In the genomic region with DNA sequence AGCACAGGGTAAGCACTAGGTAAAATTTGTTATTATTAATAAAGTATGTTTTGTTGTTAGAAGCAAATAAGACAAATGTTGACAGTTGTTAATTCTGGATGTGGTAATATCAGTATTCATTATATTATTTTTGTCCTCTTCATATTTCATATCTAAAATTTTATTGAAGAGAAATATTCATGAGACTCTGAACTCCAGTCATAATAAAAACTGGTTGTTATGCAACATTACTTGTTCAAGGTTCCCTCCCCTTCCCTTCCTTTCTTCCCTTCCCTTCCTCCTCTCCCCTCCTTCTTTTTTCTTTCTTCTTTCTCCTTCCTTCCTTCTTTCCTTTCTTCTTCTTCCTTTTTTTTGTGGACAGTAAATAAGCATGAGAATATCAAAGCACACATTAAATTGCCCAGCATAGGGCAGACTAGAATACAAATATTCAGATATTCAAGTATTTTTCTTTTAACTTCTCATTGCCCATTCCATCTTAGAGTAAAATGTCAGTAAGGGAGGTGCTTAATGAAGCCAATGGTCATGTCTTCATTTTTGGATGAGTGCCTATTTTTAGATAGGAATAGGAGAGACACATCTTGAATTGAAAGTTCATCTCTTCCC, we compare ENCODE assay signal across 30 cellular contexts.
"Had no signal": no experiment of that assay in that cellular context is flagged by ENCODE, and none has a peak within 500 bp of the region (broad histone marks: within the 10 kb centered on the region; RNA-seq: fewer than 3 reads in every experiment).

No MANE protein-coding gene starts in this region.

- H3K9ac ChIP-seq: parathyroid adenoma had no signal

- H3K36me3 ChIP-seq: ovary, spleen, suprapubic skin, tibial artery, transverse colon, upper lobe of right lung, vagina had no signal

- DNase-seq: naive thymus-derived CD8-positive, alpha-beta T cell; nephron progenitor cell; occipital lobe; ovary; posterior cingulate gyrus; psoas muscle; right cardiac atrium; spleen; stimulated activated CD4-positive, alpha-beta T cell treated with anti-CD3 and anti-CD28 coated beads, Interleukin-12 subunit alpha, Interleukin-12 subunit beta, amount 100 ng/mL, for 4 hours; stimulated activated CD4-positive, alpha-beta T cell treated with anti-CD3 and anti-CD28 coated beads, Interleukin-1b, Interleukin-23, amount 100 ng/mL, for 48 hours; stimulated activated CD4-positive, alpha-beta T cell treated with anti-CD3 and anti-CD28 coated beads, Interleukin-4, amount 100 ng/mL, for 1 hour; stimulated activated CD4-positive, alpha-beta T cell treated with anti-CD3 and anti-CD28 coated beads, Interleukin-4, amount 100 ng/mL, for 4 hours; stimulated activated CD8-positive, alpha-beta memory T cell treated with anti-CD3 and anti-CD28 coated beads, Interleukin-4, amount 100 ng/mL, for 48 hours; stimulated activated naive CD4-positive, alpha-beta T cell; stimulated activated naive CD8-positive, alpha-beta T cell treated with anti-CD3 and anti-CD28 coated beads, Interleukin-15, amount 100 ng/mL, for 72 hours; stimulated activated naive CD8-positive, alpha-beta T cell treated with anti-CD3 and anti-CD28 coated beads, Interleukin-15, Interleukin-2, amounts not matched to agents 100 U/mL and 50 U/mL, for 24 hours; substantia nigra; testis; tibial artery; transverse colon; upper lobe of right lung had no signal

- H3K9me3 ChIP-seq: ovary, psoas muscle, suprapubic skin, testis, tibial artery, transverse colon, upper lobe of right lung, vagina had no signal

- H3K4me2 ChIP-seq: smooth muscle cell had no signal

- H3K4me1 ChIP-seq: parathyroid adenoma, psoas muscle, suprapubic skin, testis, tibial artery, transverse colon, upper lobe of right lung, vagina had no signal

- H3K27me3 ChIP-seq: ovary, suprapubic skin, testis, tibial artery, transverse colon, upper lobe of right lung, vagina had no signal

- H3K27ac ChIP-seq: ovary, parathyroid adenoma, psoas muscle, skin epidermis, suprapubic skin, testis, tibial artery, transverse colon, upper lobe of right lung, vagina had no signal

- H3K4me3 ChIP-seq: ovary, psoas muscle, skin epidermis, smooth muscle cell, spleen, suprapubic skin, testis, tibial artery, transverse colon, upper lobe of right lung, vagina had no signal

- H3K79me2 ChIP-seq: parathyroid adenoma had no signal

- FAIRE-seq: urothelium cell line had no signal

- ATAC-seq: naive thymus-derived CD8-positive, alpha-beta T cell; natural killer cell treated with Interleukin-12 subunit alpha and Interleukin-12 subunit beta and Interleukin-15 and Interleukin-18, amount 100 ng/mL, for 72 hours; psoas muscle; right cardiac atrium; sciatic nerve; stimulated activated memory B cell treated with anti-CD40 and anti-IgM and Interleukin-4, amounts not matched to agents 10 μg/mL and 1 μg/mL and 100 μg/mL, for 72 hours; stimulated activated naive CD8-positive, alpha-beta T cell treated with anti-CD3 and anti-CD28 coated beads, Interleukin-15, amount 100 ng/mL, for 72 hours; stimulated activated naive CD8-positive, alpha-beta T cell treated with anti-CD3 and anti-CD28 coated beads, Interleukin-15, Interleukin-2, amounts not matched to agents 100 U/mL and 50 U/mL, for 24 hours; upper lobe of right lung had no signal

- H2AFZ ChIP-seq: parathyroid adenoma had no signal
